8 cellular contexts compared by ENCODE assay signal in genomic region chr11:99020324-99021225, GRCh38. TPM values are rescaled to one million over a fixed set of nuclear protein-coding genes. Genes with fewer than 3 reads are reported as not detected.
DNase-seq lines count a peak whose midpoint lies in the region; ATAC-seq, FAIRE-seq and TF ChIP-seq lines count a peak whose summit lies in the region.

CNTN5 (plus strand) TSS chr11:99020949.

- no peak for TF ChIP-seq EP300 in HepG2 (IDR thresholded peaks at IDR 0.05; ENCODE audit: low read depth in 2 of 2, low read length in 2 of 2)
- TF ChIP-seq EP300 in HepG2 (CRISPR knock-in tag; IDR thresholded peaks at IDR 0.05; ENCODE audit: borderline replicate concordance): no peak

- ATAC-seq in HepG2: peak; percentile 99
- ATAC-seq in HG03025 (IDR thresholded peaks at IDR 0.05; ENCODE audit: low FRiP score, unreplicated experiment): no peak
- ATAC-seq in GM21447 (IDR thresholded peaks at IDR 0.05; ENCODE audit: unreplicated experiment): no peak

- no peak for FAIRE-seq in HepG2 (lab: Jason Lieb, UNC)

- H3K4me1 ChIP-seq in HUES48 (ENCODE audit: control insufficient read depth, insufficient read depth, low read length): peaks cover 4% of the 10 kb centered on the region; the same call in 1 of the 2 replicates
- H3K4me1 ChIP-seq in HepG2 (ENCODE audit: insufficient read depth, low read length): peaks cover 11% of the 10 kb centered on the region; the same call in 1 of the 2 replicates

- H3K79me2 ChIP-seq in HepG2 (ENCODE audit: insufficient read depth, low read length): no peaks in the 10 kb centered on the region

- H3K27ac Mint-ChIP-seq in chondrocyte (ENCODE audit: unreplicated experiment): peak within 1 kb of the TSS; percentile 30
- H3K27ac Mint-ChIP-seq in stimulated activated naive CD8-positive, alpha-beta T cell treated with anti-CD3 and anti-CD28 coated beads, Interleukin-15, Interleukin-2, amounts not matched to agents 100 ng/mL and 50 ng/mL, for 24 hours: no peak within 1 kb of the TSS

- no peaks in the 10 kb centered on the region for H3K36me3 Mint-ChIP-seq in chondrocyte (ENCODE audit: low read depth)
- no peaks in the 10 kb centered on the region for H3K36me3 Mint-ChIP-seq in stimulated activated naive CD8-positive, alpha-beta T cell treated with anti-CD3 and anti-CD28 coated beads, Interleukin-15, Interleukin-2, amounts not matched to agents 100 ng/mL and 50 ng/mL, for 24 hours (ENCODE audit: low read depth)

- H3K27me3 Mint-ChIP-seq in chondrocyte (ENCODE audit: low read depth): peaks cover 66% of the 10 kb centered on the region
- H3K27me3 Mint-ChIP-seq in stimulated activated naive CD8-positive, alpha-beta T cell treated with anti-CD3 and anti-CD28 coated beads, Interleukin-15, Interleukin-2, amounts not matched to agents 100 ng/mL and 50 ng/mL, for 24 hours: peaks cover 49% of the 10 kb centered on the region

- H3K4me3 ChIP-seq in HUES48 (ENCODE audit: low read depth, low read length) (peak within 1 kb of the TSS; percentile 71), SK-N-MC (peak within 1 kb of the TSS; percentile 88), HepG2 (replicated peaks in 1 of 3; ENCODE audit: insufficient read depth in 1 of 3, low read depth in 2 of 3, low read length in 3 of 3) (peak within 1 kb of the TSS in 2 of 3 experiments; percentile 42 to 54; a peak in 5 of 6 replicates)

- POLR2A ChIA-PET in HepG2 (lab: Yijun Ruan, JAX): no interaction called here

- peak; percentile 20 for DNase-seq in GM13976 (ENCODE audit: low spot score)
- no peak for DNase-seq in SK-N-MC (ENCODE audit: low read depth, low spot score)
- peak; percentile 43 for DNase-seq in chondrocyte (ENCODE audit: low spot score)
- DNase-seq in HepG2 (ENCODE audit: low spot score): peak; percentile 22

- H3K9me3 Mint-ChIP-seq in chondrocyte (ENCODE audit: low read depth): no peaks in the 10 kb centered on the region
- H3K9me3 Mint-ChIP-seq in stimulated activated naive CD8-positive, alpha-beta T cell treated with anti-CD3 and anti-CD28 coated beads, Interleukin-15, Interleukin-2, amounts not matched to agents 100 ng/mL and 50 ng/mL, for 24 hours: no peaks in the 10 kb centered on the region

- intact Hi-C loops in HepG2 (cut with micrococcal nuclease; ENCODE audit: unreplicated experiment): loop anchor here (2.0 kb wide), 1 partner anchor 718 kb away; no protein-coding TSS in a partner anchor

- TF ChIP-seq RAD21 in HepG2 (CRISPR knock-in tag; IDR thresholded peaks at IDR 0.05): no peak

- H3K27me3 ChIP-seq in HUES48 (ENCODE audit: control insufficient read depth, insufficient read depth, low read length) (peaks cover 36% of the 10 kb centered on the region), HepG2 (ENCODE audit: control insufficient read depth in 1 of 2, insufficient read depth in 2 of 2, low read length in 2 of 2) (peaks cover 2 to 14% of the 10 kb centered on the region in 2 experiments; a peak in 2 of 5 replicates)

- no peak within 1 kb of the TSS for H3K27ac ChIP-seq in HUES48 (ENCODE audit: low read depth, low read length)
- H3K27ac ChIP-seq in SK-N-MC: no peak within 1 kb of the TSS
- no peak within 1 kb of the TSS for H3K27ac ChIP-seq in HepG2 (ENCODE audit: extremely low read length, insufficient read depth, low read length)

- no peak within 1 kb of the TSS for H3K9ac ChIP-seq in HUES48 (ENCODE audit: low read depth, low read length)
- H3K9ac ChIP-seq in SK-N-MC (ENCODE audit: insufficient read length): peak within 1 kb of the TSS; percentile 52
- H3K9ac ChIP-seq in HepG2 (ENCODE audit: insufficient read depth, low read depth, low read length): no peak within 1 kb of the TSS

- H4K20me1 ChIP-seq in HepG2 (ENCODE audit: insufficient read depth, low read length): no peaks in the 10 kb centered on the region

- no peaks in the 10 kb centered on the region for H3K9me3 ChIP-seq in HUES48 (ENCODE audit: control insufficient read depth, insufficient read depth, low read length)
- H3K9me3 ChIP-seq in SK-N-MC (ENCODE audit: low read depth, low read length): no peaks in the 10 kb centered on the region
- no peaks in the 10 kb centered on the region for H3K9me3 ChIP-seq in HepG2 (ENCODE audit: low read length)

- H3K4me1 Mint-ChIP-seq in chondrocyte (ENCODE audit: low read depth): peaks cover 9% of the 10 kb centered on the region
- H3K4me1 Mint-ChIP-seq in stimulated activated naive CD8-positive, alpha-beta T cell treated with anti-CD3 and anti-CD28 coated beads, Interleukin-15, Interleukin-2, amounts not matched to agents 100 ng/mL and 50 ng/mL, for 24 hours (ENCODE audit: low read depth): peaks cover 10% of the 10 kb centered on the region

- no peak within 1 kb of the TSS for H2AFZ ChIP-seq in HepG2 (ENCODE audit: low read length)

- H3K36me3 ChIP-seq in HUES48 (ENCODE audit: control insufficient read depth, insufficient read depth, low read length): no peaks in the 10 kb centered on the region
- no peaks in the 10 kb centered on the region for H3K36me3 ChIP-seq in SK-N-MC (ENCODE audit: insufficient read depth, low read length)
- no peaks in the 10 kb centered on the region for H3K36me3 ChIP-seq in HepG2 (replicated peaks in 1 of 2; ENCODE audit: control insufficient read depth in 1 of 2, insufficient read depth in 2 of 2, low read length in 2 of 2)

- in situ Hi-C loops in GM13976 (cut with MboI; ENCODE audit: low sequenced_read_pairs, unreplicated experiment) (no loop called here), HepG2 (cut with HindIII; ENCODE audit: extremely low pct_ligation_motif_present, low pct_unique_long_range_greater_than_20kb) (loop anchor here (25.0 kb wide), 2 partner anchors 558 to 1558 kb away; no protein-coding TSS in a partner anchor)

- TF ChIP-seq CTCF in GM13976 (IDR thresholded peaks at IDR 0.05; ENCODE audit: borderline replicate concordance, control extremely low read depth, extremely low read depth, insufficient read depth, missing control alignments) (no peak), chondrocyte (IDR thresholded peaks at IDR 0.05) (peak; percentile 36), HepG2 (CRISPR knock-in tag; IDR thresholded peaks at IDR 0.05) (peak; percentile 32)

- TF ChIP-seq POLR2A in HepG2 (IDR thresholded peaks at IDR 0.05; ENCODE audit: insufficient read depth in 1 of 2, low read depth in 2 of 2, low read length in 2 of 2): no peak

- H3K4me2 ChIP-seq in HepG2 (ENCODE audit: low read depth, low read length): peak within 1 kb of the TSS; percentile 74

- H3K4me3 Mint-ChIP-seq in chondrocyte (ENCODE audit: unreplicated experiment): peak within 1 kb of the TSS; percentile 76
- peak within 1 kb of the TSS; percentile 62 for H3K4me3 Mint-ChIP-seq in stimulated activated naive CD8-positive, alpha-beta T cell treated with anti-CD3 and anti-CD28 coated beads, Interleukin-15, Interleukin-2, amounts not matched to agents 100 ng/mL and 50 ng/mL, for 24 hours

- no TSS peak for BruUV-seq in HepG2 (replicated peaks; lab: Mats Ljungman, UMichigan)

- CTCF ChIA-PET in HepG2 (lab: Yijun Ruan, JAX; ENCODE audit: low intra/inter-chr PET ratio, low total read pairs): interaction anchor here (0.6 kb wide), 1 partner anchor 531 kb away, joined by 3 read pairs; no protein-coding TSS in a partner anchor

- 5% methylated on average over 25 of the region's 57 CpGs for WGBS in HepG2 (ENCODE audit: low lambda C conversion rate)

TF ChIP-seq in HepG2, 621 proteins besides CTCF, POLR2A, EP300 and RAD21 (continues in another document):
- TF ChIP-seq FUBP1 (CRISPR knock-in tag; IDR thresholded peaks at IDR 0.05; ENCODE audit: borderline replicate concordance) (no peak), CAMTA2 (CRISPR knock-in tag; IDR thresholded peaks at IDR 0.05; ENCODE audit: borderline replicate concordance) (no peak), NFKBIZ (CRISPR knock-in tag; IDR thresholded peaks at IDR 0.05) (no peak), SMAD1 (CRISPR knock-in tag; IDR thresholded peaks at IDR 0.05; ENCODE audit: borderline replicate concordance, low read depth) (no peak), ZNF747 (CRISPR knock-in tag; IDR thresholded peaks at IDR 0.05; ENCODE audit: borderline replicate concordance) (no peak), BRD4 (CRISPR knock-in tag; IDR thresholded peaks at IDR 0.05) (no peak)

RNA-seq across cellular contexts. Expression of gene CNTN5, which starts in this region (rescaled TPM):
- total RNA-seq in chondrocyte (not detected in 3 replicates), HepG2 (2016; rRNA removed; fragmentation: Illumina TruSeq; extraction: Trizol) (not detected in 2 replicates)
- total RNA-seq in HepG2 (2016; cell fraction: cytosol; rRNA removed; fragmentation: Illumina TruSeq; extraction: Trizol; ENCODE audit: low read depth): not detected in 2 replicates
- total RNA-seq in HepG2 (2016; cell fraction: insoluble cytoplasmic fraction; rRNA removed; fragmentation: Illumina TruSeq; extraction: Trizol): not detected in 2 replicates
- total RNA-seq in HepG2 (2016; cell fraction: membrane; rRNA removed; fragmentation: Illumina TruSeq; extraction: Trizol): not detected in 2 replicates
- not detected in 2 replicates for total RNA-seq in HepG2 (2016; cell fraction: nucleus; rRNA removed; fragmentation: Illumina TruSeq; extraction: Trizol)
- polyA plus RNA-seq in HepG2 (2011; rRNA removed): not detected in 2 replicates
- polyA plus RNA-seq in HepG2 (2011; cell fraction: cytosol; rRNA removed): not detected in 2 replicates
- not detected in 2 replicates for polyA plus RNA-seq in HepG2 (2011; cell fraction: nucleus; rRNA removed)
- not detected in 2 replicates for polyA plus RNA-seq in HepG2 (2012)
- polyA plus RNA-seq in HepG2 (2016; cell fraction: cytosol; fragmentation: Illumina TruSeq; extraction: Trizol; ENCODE audit: low read depth): not detected in 2 replicates
- polyA plus RNA-seq in HepG2 (2016; cell fraction: insoluble cytoplasmic fraction; fragmentation: Illumina TruSeq; extraction: Trizol; ENCODE audit: low read depth): not detected in 2 replicates
- polyA plus RNA-seq in HepG2 (2016; cell fraction: membrane; fragmentation: Illumina TruSeq; extraction: Trizol; ENCODE audit: low read depth): not detected in 2 replicates
- polyA plus RNA-seq in HepG2 (2016; cell fraction: nucleus; fragmentation: Illumina TruSeq; extraction: Trizol; ENCODE audit: insufficient read depth, low read depth): not detected in 2 replicates
- polyA minus RNA-seq in HepG2 (2011; rRNA and poly(A)+ RNA removed; ENCODE audit: low replicate concordance): not detected in 2 replicates
- not detected in 2 replicates for polyA minus RNA-seq in HepG2 (2011; cell fraction: cytosol; rRNA and poly(A)+ RNA removed)
- not detected in 2 replicates for polyA minus RNA-seq in HepG2 (2011; cell fraction: nucleus; rRNA and poly(A)+ RNA removed)

Comparison
In these comparisons a context has a peak if more than half of its experiments do, and no peak if none do; other contexts are left out.
1. Peak in DNase-seq in chondrocyte; RNA of the gene not detected or under 1 TPM.
2. Peak in DNase-seq, ATAC-seq, H3K4me3 ChIP-seq and H3K4me2 ChIP-seq in HepG2; RNA of the gene not detected or under 1 TPM.